Comparison of ENCODE assay signal across 19 cellular contexts in the genomic region with DNA sequence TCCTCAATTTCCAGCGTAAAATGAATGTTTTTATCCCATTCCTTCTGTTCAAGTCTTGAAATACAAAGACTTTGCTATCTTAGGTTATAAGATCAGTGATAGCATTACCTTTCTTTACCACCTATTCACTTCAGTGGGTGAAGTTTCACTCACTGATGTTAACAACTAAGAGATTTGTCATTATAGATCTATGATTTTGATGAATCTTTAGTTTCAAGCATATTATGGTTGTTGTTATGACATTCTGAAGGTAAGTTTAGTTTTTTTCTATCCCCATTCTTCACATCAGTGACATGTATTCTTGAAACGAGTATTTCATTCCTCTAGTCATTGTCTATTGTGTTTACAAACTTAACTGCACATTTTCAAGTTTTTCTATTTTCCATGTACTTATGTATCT.
DNase-seq lines count a peak whose midpoint lies in the region; ATAC-seq, FAIRE-seq and TF ChIP-seq lines count a peak whose summit lies in the region.
"Had no signal": no experiment of that assay in that cellular context is flagged by ENCODE, and none has a peak within 500 bp of the region (broad histone marks: within the 10 kb centered on the region; RNA-seq: fewer than 3 reads in every experiment).

No MANE protein-coding gene starts in this region.

- no peak for TF ChIP-seq POLR2A in H54 (IDR thresholded peaks at IDR 0.05; ENCODE audit: low read depth, low read length)

- H3K79me2 ChIP-seq in ACC112 (ENCODE audit: control insufficient read depth, insufficient read depth, low read length, unreplicated experiment) = no peaks in the 10 kb centered on the region

- CTCF ChIA-PET in activated CD8-positive, alpha-beta T cell treated with anti-CD3 and anti-CD28 coated beads for 36 hours (lab: Charles Lee) = interaction anchor here (0.8 to 1.8 kb wide), 11 partner anchors 12 to 314 kb away, joined by 3 to 8 read pairs (median 4); no protein-coding TSS in a partner anchor
- CTCF ChIA-PET in activated CD8-positive, alpha-beta T cell treated with anti-CD3 and anti-CD28 coated beads, Interleukin-2, amount 10 ng/mL, durations not matched to agents 7 days and 5 days (lab: Charles Lee) = interaction anchor here (1.2 to 1.6 kb wide), 4 partner anchors 37 to 271 kb away, joined by 3 to 6 read pairs (median 4); no protein-coding TSS in a partner anchor

- no peaks in the 10 kb centered on the region for H3K36me3 Mint-ChIP-seq in activated CD8-positive, alpha-beta T cell treated with anti-CD3 and anti-CD28 coated beads for 36 hours (ENCODE audit: low read depth)
- H3K36me3 Mint-ChIP-seq in activated CD8-positive, alpha-beta T cell treated with anti-CD3 and anti-CD28 coated beads, Interleukin-2, amount 10 ng/mL, durations not matched to agents 7 days and 5 days (ENCODE audit: low read depth) = no peaks in the 10 kb centered on the region
- H3K36me3 Mint-ChIP-seq in stimulated activated effector memory CD8-positive, alpha-beta T cell treated with anti-CD3 and anti-CD28 coated beads, Interleukin-12 subunit alpha, Interleukin-12 subunit beta, amount 100 ng/mL, for 72 hours = no peaks in the 10 kb centered on the region
- H3K36me3 Mint-ChIP-seq: CD4-positive, alpha-beta memory T cell had no signal

- H3K27me3 ChIP-seq in ACC112 (ENCODE audit: insufficient read depth, low read length) = no peaks in the 10 kb centered on the region
- H3K27me3 ChIP-seq: BE2C had no signal

- POLR2A ChIA-PET in activated CD8-positive, alpha-beta T cell treated with anti-CD3 and anti-CD28 coated beads for 36 hours (lab: Charles Lee) = no interaction called here
- POLR2A ChIA-PET in activated CD8-positive, alpha-beta T cell treated with anti-CD3 and anti-CD28 coated beads, Interleukin-2, amount 10 ng/mL, durations not matched to agents 7 days and 5 days (lab: Charles Lee) = no interaction called here

- H3K4me3 ChIP-seq in ACC112 (ENCODE audit: low read depth, low read length) = no peak overlapping the region
- H3K4me3 ChIP-seq: HAP-1 had no signal

- peaks cover 6% of the 10 kb centered on the region for H3K4me1 ChIP-seq in ACC112 (ENCODE audit: control insufficient read depth, insufficient read depth, low read length, unreplicated experiment)
- H3K4me1 ChIP-seq: BE2C had no signal

- no peaks in the 10 kb centered on the region for H3K9me3 Mint-ChIP-seq in activated CD8-positive, alpha-beta T cell treated with anti-CD3 and anti-CD28 coated beads for 36 hours
- no peaks in the 10 kb centered on the region for H3K9me3 Mint-ChIP-seq in activated CD8-positive, alpha-beta T cell treated with anti-CD3 and anti-CD28 coated beads, Interleukin-2, amount 10 ng/mL, durations not matched to agents 7 days and 5 days (ENCODE audit: insufficient read depth)
- H3K9me3 Mint-ChIP-seq in stimulated activated effector memory CD8-positive, alpha-beta T cell treated with anti-CD3 and anti-CD28 coated beads, Interleukin-12 subunit alpha, Interleukin-12 subunit beta, amount 100 ng/mL, for 72 hours = no peaks in the 10 kb centered on the region
- H3K9me3 Mint-ChIP-seq: CD4-positive, alpha-beta memory T cell; HFFc6 had no signal

- H3K4me3 Mint-ChIP-seq in activated CD8-positive, alpha-beta T cell treated with anti-CD3 and anti-CD28 coated beads for 36 hours = no peak overlapping the region
- H3K4me3 Mint-ChIP-seq in activated CD8-positive, alpha-beta T cell treated with anti-CD3 and anti-CD28 coated beads, Interleukin-2, amount 10 ng/mL, durations not matched to agents 7 days and 5 days = no peak overlapping the region
- no peak overlapping the region for H3K4me3 Mint-ChIP-seq in stimulated activated effector memory CD8-positive, alpha-beta T cell treated with anti-CD3 and anti-CD28 coated beads, Interleukin-12 subunit alpha, Interleukin-12 subunit beta, amount 100 ng/mL, for 72 hours
- H3K4me3 Mint-ChIP-seq: CD4-positive, alpha-beta memory T cell; HFFc6 had no signal

- no peak overlapping the region for H3K27ac Mint-ChIP-seq in activated CD8-positive, alpha-beta T cell treated with anti-CD3 and anti-CD28 coated beads for 36 hours
- no peak overlapping the region for H3K27ac Mint-ChIP-seq in activated CD8-positive, alpha-beta T cell treated with anti-CD3 and anti-CD28 coated beads, Interleukin-2, amount 10 ng/mL, durations not matched to agents 7 days and 5 days
- H3K27ac Mint-ChIP-seq in stimulated activated effector memory CD8-positive, alpha-beta T cell treated with anti-CD3 and anti-CD28 coated beads, Interleukin-12 subunit alpha, Interleukin-12 subunit beta, amount 100 ng/mL, for 72 hours = no peak overlapping the region
- H3K27ac Mint-ChIP-seq: CD4-positive, alpha-beta memory T cell; HFFc6 had no signal

- no peaks in the 10 kb centered on the region for H3K36me3 ChIP-seq in ACC112 (ENCODE audit: insufficient read depth, low read length)
- H3K36me3 ChIP-seq: BE2C, HAP-1 had no signal

- H3K27me3 Mint-ChIP-seq in activated CD8-positive, alpha-beta T cell treated with anti-CD3 and anti-CD28 coated beads for 36 hours = no peaks in the 10 kb centered on the region
- peaks cover 2% of the 10 kb centered on the region for H3K27me3 Mint-ChIP-seq in activated CD8-positive, alpha-beta T cell treated with anti-CD3 and anti-CD28 coated beads, Interleukin-2, amount 10 ng/mL, durations not matched to agents 7 days and 5 days (ENCODE audit: low read depth)

- no peak for TF ChIP-seq CTCF in activated CD8-positive, alpha-beta T cell treated with anti-CD3 and anti-CD28 coated beads for 36 hours (IDR thresholded peaks at IDR 0.05)

- H2AFZ ChIP-seq in ACC112 (ENCODE audit: low read length, unreplicated experiment) = peak overlapping the region; percentile 22

- DNase-seq in activated CD8-positive, alpha-beta T cell treated with anti-CD3 and anti-CD28 coated beads for 36 hours = no peak
- no peak for DNase-seq in activated CD8-positive, alpha-beta T cell treated with anti-CD3 and anti-CD28 coated beads, Interleukin-2, amount 10 ng/mL, durations not matched to agents 7 days and 5 days
- no peak for DNase-seq in H54 (ENCODE audit: insufficient read length, low spot score)
- DNase-seq in stimulated activated effector memory CD8-positive, alpha-beta T cell treated with anti-CD3 and anti-CD28 coated beads, Interleukin-12 subunit alpha, Interleukin-12 subunit beta, amount 100 ng/mL, for 72 hours (ENCODE audit: low spot score in 2 of 2) = no peak
- DNase-seq in NCI-H146 treated with DMSO at 0.1 percent for 48 hours (lab: John Stamatoyannopoulos, UW; ENCODE audit: unreplicated experiment) = no peak
- DNase-seq: BE2C; CD4-positive, alpha-beta memory T cell; DMS153; DMS79 treated with DMSO at 0.1 percent for 48 hours; EL; GOT3; HFFc6 had no signal

- no peak overlapping the region for H3K27ac ChIP-seq in ACC112 (ENCODE audit: low read depth, low read length)
- H3K27ac ChIP-seq: C4-2B had no signal

- intact Hi-C loops in activated CD8-positive, alpha-beta T cell treated with anti-CD3 and anti-CD28 coated beads for 36 hours (cut with micrococcal nuclease) = loop anchor here (2.0 to 5.0 kb wide), 2 partner anchors 201 to 269 kb away; a partner anchor contains a TSS

- ATAC-seq in activated CD8-positive, alpha-beta T cell treated with anti-CD3 and anti-CD28 coated beads for 36 hours = peak; percentile 27
- ATAC-seq in activated CD8-positive, alpha-beta T cell treated with anti-CD3 and anti-CD28 coated beads, Interleukin-2, amount 10 ng/mL, durations not matched to agents 7 days and 5 days = no peak
- ATAC-seq in stimulated activated effector memory CD8-positive, alpha-beta T cell treated with anti-CD3 and anti-CD28 coated beads, Interleukin-12 subunit alpha, Interleukin-12 subunit beta, amount 100 ng/mL, for 72 hours = peak; percentile 89
- no peak for ATAC-seq in HG03108 (IDR thresholded peaks at IDR 0.05; ENCODE audit: unreplicated experiment)
- ATAC-seq: HepG2 had no signal

- H3K4me1 Mint-ChIP-seq in activated CD8-positive, alpha-beta T cell treated with anti-CD3 and anti-CD28 coated beads for 36 hours (ENCODE audit: low read depth) = peaks cover 9% of the 10 kb centered on the region
- no peaks in the 10 kb centered on the region for H3K4me1 Mint-ChIP-seq in activated CD8-positive, alpha-beta T cell treated with anti-CD3 and anti-CD28 coated beads, Interleukin-2, amount 10 ng/mL, durations not matched to agents 7 days and 5 days (ENCODE audit: low read depth)
- H3K4me1 Mint-ChIP-seq in stimulated activated effector memory CD8-positive, alpha-beta T cell treated with anti-CD3 and anti-CD28 coated beads, Interleukin-12 subunit alpha, Interleukin-12 subunit beta, amount 100 ng/mL, for 72 hours = peaks cover 15% of the 10 kb centered on the region
- H3K4me1 Mint-ChIP-seq: CD4-positive, alpha-beta memory T cell had no signal

- peak; percentile 76 for FAIRE-seq in H54 (lab: Jason Lieb, UNC)
- FAIRE-seq: G401.6, HepG2, HTR-8/SVneo had no signal

Comparison
In these comparisons a context has a peak if more than half of its experiments do, and no peak if none do; other contexts are left out.
1. ATAC-seq: peak in activated CD8-positive, alpha-beta T cell treated with anti-CD3 and anti-CD28 coated beads for 36 hours (single experiment) and stimulated activated effector memory CD8-positive, alpha-beta T cell treated with anti-CD3 and anti-CD28 coated beads, Interleukin-12 subunit alpha, Interleukin-12 subunit beta, amount 100 ng/mL, for 72 hours (single experiment); none in activated CD8-positive, alpha-beta T cell treated with anti-CD3 and anti-CD28 coated beads, Interleukin-2, amount 10 ng/mL, durations not matched to agents 7 days and 5 days (single experiment) and HG03108 (single experiment).